In the genomic region with DNA sequence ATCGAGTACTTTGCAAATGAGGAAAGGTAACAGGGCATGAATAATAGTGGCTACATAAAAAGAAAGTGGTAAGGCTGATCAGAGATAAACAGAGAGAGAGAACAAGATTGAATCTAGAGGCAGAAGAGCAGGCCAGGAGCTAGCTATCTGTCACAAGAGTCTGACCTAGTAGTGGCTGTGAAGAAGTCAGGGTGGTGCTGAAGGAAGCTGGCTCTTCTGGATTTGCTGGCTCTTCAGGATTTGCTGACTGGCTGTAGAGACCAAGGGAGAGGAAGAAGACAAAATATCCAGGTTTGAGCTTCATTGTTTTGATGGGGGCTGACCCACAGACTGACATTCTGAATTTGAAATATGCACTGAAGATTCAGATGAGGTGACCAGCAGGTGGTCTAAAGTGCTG, we compare ENCODE assay signal across 1 cellular context.
TF ChIP-seq lines count a peak whose summit lies in the region.

No MANE protein-coding gene starts in this region.

TF ChIP-seq in GM23338, 12 proteins besides CTCF, POLR2A, EP300 and RAD21 (continued from another document):
- TF ChIP-seq ZNF462 (CRISPR knock-in tag; IDR thresholded peaks at IDR 0.05): no peak
- TF ChIP-seq CREB1 (CRISPR knock-in tag; IDR thresholded peaks at IDR 0.05; ENCODE audit: low read depth): no peak
